ENCODE assay signal across 15 cellular contexts in genomic region chr1:227899141-227899819, GRCh38. TPM values are rescaled to one million over a fixed set of nuclear protein-coding genes. Genes with fewer than 3 reads are reported as not detected.
DNase-seq lines count a peak whose midpoint lies in the region; ATAC-seq and TF ChIP-seq lines count a peak whose summit lies in the region.
"Had no signal": no experiment of that assay in that cellular context is flagged by ENCODE, and none has a peak within 500 bp of the region (broad histone marks: within the 10 kb centered on the region; RNA-seq: fewer than 3 reads in every experiment).

No MANE protein-coding gene starts in this region.

- POLR2A ChIA-PET in naive thymus-derived CD4-positive, alpha-beta T cell (lab: Charles Lee), result no interaction called here

- H3K27me3 ChIP-seq in naive thymus-derived CD4-positive, alpha-beta T cell (ENCODE audit: control insufficient read depth in 2 of 2, insufficient read depth in 2 of 2, low read length in 2 of 2), result no peaks in the 10 kb centered on the region
- no peaks in the 10 kb centered on the region for H3K27me3 ChIP-seq in transverse colon

- CTCF ChIA-PET in naive thymus-derived CD4-positive, alpha-beta T cell (lab: Charles Lee), result no interaction called here

- intact Hi-C loops in cardiac septum (cut with DNase I) (no loop called here), left cardiac atrium (cut with DNase I) (no loop called here), transverse colon (cut with DNase I; ENCODE audit: low total_unique reads) (no loop called here)
- intact Hi-C loops in naive thymus-derived CD4-positive, alpha-beta T cell (cut with micrococcal nuclease), result no loop called here
- intact Hi-C loops in activated CD4-positive, alpha-beta T cell treated with anti-CD3 and anti-CD28 coated beads, Interleukin-2, amount 10 ng/mL, durations not matched to agents 24 days and 14 days (cut with micrococcal nuclease), result no loop called here

- peaks cover 0 to 1% (median 0%) of the 10 kb centered on the region in 11 donors for H3K9me3 Mint-ChIP-seq in naive thymus-derived CD4-positive, alpha-beta T cell
- H3K9me3 Mint-ChIP-seq in activated CD4-positive, alpha-beta T cell treated with anti-CD3 and anti-CD28 coated beads, Interleukin-2, amount 10 ng/mL, durations not matched to agents 24 days and 14 days, result no peaks in the 10 kb centered on the region
- H3K9me3 Mint-ChIP-seq: activated naive CD4-positive, alpha-beta T cell treated with anti-CD3 and anti-CD28 coated beads, Interleukin-2, amount 50 U/mL, for 72 hours; IgD-negative memory B cell; T-cell had no signal

- H3K4me1 Mint-ChIP-seq in naive thymus-derived CD4-positive, alpha-beta T cell, result peaks cover 0 to 17% (median 9%) of the 10 kb centered on the region in 7 donors
- H3K4me1 Mint-ChIP-seq in activated CD4-positive, alpha-beta T cell treated with anti-CD3 and anti-CD28 coated beads, Interleukin-2, amount 10 ng/mL, durations not matched to agents 24 days and 14 days, result no peaks in the 10 kb centered on the region
- H3K4me1 Mint-ChIP-seq: B cell had no signal

- no peaks in the 10 kb centered on the region for H3K36me3 ChIP-seq in naive thymus-derived CD4-positive, alpha-beta T cell (ENCODE audit: control insufficient read depth in 2 of 3, insufficient read depth in 3 of 3, low read length in 3 of 3)
- no peaks in the 10 kb centered on the region for H3K36me3 ChIP-seq in transverse colon

- no peaks in the 10 kb centered on the region for H3K9me3 ChIP-seq in naive thymus-derived CD4-positive, alpha-beta T cell (ENCODE audit: control insufficient read depth in 2 of 3, low read length in 3 of 3)
- H3K9me3 ChIP-seq in transverse colon, result no peaks in the 10 kb centered on the region

- no peak for TF ChIP-seq EP300 in transverse colon (IDR thresholded peaks at IDR 0.05; ENCODE audit: low read depth)

- WGBS in transverse colon (ENCODE audit: low coverage in 1 of 2), 2 donors, result 63 to 76% methylated on average over 5 to 12 of the region's 12 CpGs

- no peak overlapping the region for H3K4me3 Mint-ChIP-seq in naive thymus-derived CD4-positive, alpha-beta T cell
- no peak overlapping the region for H3K4me3 Mint-ChIP-seq in activated CD4-positive, alpha-beta T cell treated with anti-CD3 and anti-CD28 coated beads, Interleukin-2, amount 10 ng/mL, durations not matched to agents 24 days and 14 days
- H3K4me3 Mint-ChIP-seq: activated CD4-positive, alpha-beta T cell treated with anti-CD3 and anti-CD28 coated beads for 36 hours; B cell; IgD-negative memory B cell; T-cell had no signal

- H3K36me3 Mint-ChIP-seq in naive thymus-derived CD4-positive, alpha-beta T cell, result no peaks in the 10 kb centered on the region
- no peaks in the 10 kb centered on the region for H3K36me3 Mint-ChIP-seq in activated CD4-positive, alpha-beta T cell treated with anti-CD3 and anti-CD28 coated beads, Interleukin-2, amount 10 ng/mL, durations not matched to agents 24 days and 14 days (ENCODE audit: low read depth)
- H3K36me3 Mint-ChIP-seq: activated naive CD4-positive, alpha-beta T cell treated with anti-CD3 and anti-CD28 coated beads, Interleukin-2, amount 50 U/mL, for 72 hours; IgD-negative memory B cell; T-cell had no signal

- no peak for TF ChIP-seq CTCF in transverse colon (IDR thresholded peaks at IDR 0.05)

- DNase-seq in cardiac septum (ENCODE audit: low spot score) (peak; percentile 57), left cardiac atrium (no peak), transverse colon (peak; percentile 6), SKM-1 (lab: John Stamatoyannopoulos, UW; ENCODE audit: unreplicated experiment) (no peak)
- DNase-seq in activated naive CD4-positive, alpha-beta T cell treated with anti-CD3 and anti-CD28 coated beads, Interleukin-2, amount 50 U/mL, for 16 hours, result peak; percentile 9
- DNase-seq in naive thymus-derived CD4-positive, alpha-beta T cell, result peak in 1 of 9 donors; percentile 3
- no peak for DNase-seq in activated CD4-positive, alpha-beta T cell treated with anti-CD3 and anti-CD28 coated beads, Interleukin-2, amount 10 ng/mL, durations not matched to agents 24 days and 14 days
- DNase-seq in central memory CD4-positive, alpha-beta T cell, result no peak
- DNase-seq: NCI-H1436 treated with DMSO at 0.1 percent for 48 hours had no signal

- TF ChIP-seq POLR2A in transverse colon (IDR thresholded peaks at IDR 0.05), result no peak

- H3K4me1 ChIP-seq in naive thymus-derived CD4-positive, alpha-beta T cell (ENCODE audit: control insufficient read depth in 2 of 2, insufficient read depth in 2 of 2, low read length in 2 of 2), result no peaks in the 10 kb centered on the region
- H3K4me1 ChIP-seq in transverse colon, result no peaks in the 10 kb centered on the region

- in situ Hi-C loops in transverse colon (cut with MboI; ENCODE audit: low pct_ligation_motif_present in 1 of 4, low pct_unique_long_range_greater_than_20kb in 1 of 4, low sequenced_read_pairs in 3 of 4), result no loop called here

- ATAC-seq in left cardiac atrium, result no peak
- no peak for ATAC-seq in naive thymus-derived CD4-positive, alpha-beta T cell
- ATAC-seq: activated CD4-positive, alpha-beta T cell treated with anti-CD3 and anti-CD28 coated beads for 36 hours; activated naive CD4-positive, alpha-beta T cell treated with anti-CD3 and anti-CD28 coated beads, Interleukin-2, amount 50 U/mL, for 72 hours; esophagus mucosa; T-cell had no signal

- H3K27ac ChIP-seq in naive thymus-derived CD4-positive, alpha-beta T cell (ENCODE audit: low read depth, low read length), result no peak overlapping the region
- H3K27ac ChIP-seq in transverse colon, result no peak overlapping the region

- no peaks in the 10 kb centered on the region for H3K27me3 Mint-ChIP-seq in naive thymus-derived CD4-positive, alpha-beta T cell
- no peaks in the 10 kb centered on the region for H3K27me3 Mint-ChIP-seq in activated CD4-positive, alpha-beta T cell treated with anti-CD3 and anti-CD28 coated beads, Interleukin-2, amount 10 ng/mL, durations not matched to agents 24 days and 14 days
- H3K27me3 Mint-ChIP-seq: activated CD4-positive, alpha-beta T cell treated with anti-CD3 and anti-CD28 coated beads for 36 hours; B cell; IgD-negative memory B cell; T-cell had no signal

- H3K27ac Mint-ChIP-seq in naive thymus-derived CD4-positive, alpha-beta T cell, result peak overlapping the region in 6 of 9 donors; percentile 8 to 81 (median 34)
- no peak overlapping the region for H3K27ac Mint-ChIP-seq in activated CD4-positive, alpha-beta T cell treated with anti-CD3 and anti-CD28 coated beads, Interleukin-2, amount 10 ng/mL, durations not matched to agents 24 days and 14 days
- H3K27ac Mint-ChIP-seq: activated CD4-positive, alpha-beta T cell treated with anti-CD3 and anti-CD28 coated beads for 36 hours; B cell; T-cell had no signal

- no peak overlapping the region for H3K4me3 ChIP-seq in naive thymus-derived CD4-positive, alpha-beta T cell (ENCODE audit: low read length)
- H3K4me3 ChIP-seq in transverse colon, result no peak overlapping the region

RNA-seq across cellular contexts. Expression of gene WNT9A, which starts 48.5 kb away (rescaled TPM):
- total RNA-seq in cardiac septum (6.5 TPM), left cardiac atrium (1 to 10 TPM in 1 of 2 donors, under 1 TPM in 1; 0.80 to 1.1 TPM), transverse colon (1 to 10 TPM; 1.2 to 4.0 (median 1.8) TPM)
- under 1 TPM in 1 of 5 experiments, not detected in 4; 0.29 TPM for total RNA-seq in naive thymus-derived CD4-positive, alpha-beta T cell
- polyA plus RNA-seq in naive thymus-derived CD4-positive, alpha-beta T cell, result not detected
- total RNA-seq in activated CD4-positive, alpha-beta T cell treated with anti-CD3 and anti-CD28 coated beads, Interleukin-2, amount 10 ng/mL, durations not matched to agents 24 days and 14 days, result not detected in 2 replicates
- total RNA-seq: activated naive CD4-positive, alpha-beta T cell treated with anti-CD3 and anti-CD28 coated beads, Interleukin-2, amount 50 U/mL, for 72 hours; B cell had no signal
- polyA plus RNA-seq: IgD-negative memory B cell had no signal

Comparison
In these comparisons a context has a peak if more than half of its experiments do, and no peak if none do; other contexts are left out.
1. DNase-seq: peak in cardiac septum (single experiment), activated naive CD4-positive, alpha-beta T cell treated with anti-CD3 and anti-CD28 coated beads, Interleukin-2, amount 50 U/mL, for 16 hours (single experiment) and transverse colon (single experiment); none in left cardiac atrium (single experiment), SKM-1 (single experiment), activated CD4-positive, alpha-beta T cell treated with anti-CD3 and anti-CD28 coated beads, Interleukin-2, amount 10 ng/mL, durations not matched to agents 24 days and 14 days (single experiment) and central memory CD4-positive, alpha-beta T cell (single experiment).